Comparison of ENCODE assay signal across 9 cellular contexts in genomic region chr17:75010683-75011406, GRCh38. TPM values are rescaled to one million over a fixed set of nuclear protein-coding genes. Genes with fewer than 3 reads are reported as not detected.
A peak's percentile ranks its signal among the peaks of the same experiment; 100 is the strongest.
DNase-seq lines count a peak whose midpoint lies in the region; ATAC-seq, FAIRE-seq and TF ChIP-seq lines count a peak whose summit lies in the region.
"Had no signal": no experiment of that assay in that cellular context is flagged by ENCODE, and none has a peak within 500 bp of the region (broad histone marks: within the 10 kb centered on the region; RNA-seq: fewer than 3 reads in every experiment).

No MANE protein-coding gene starts in this region.

- H3K27me3 Mint-ChIP-seq in activated T-cell treated with anti-CD3 and anti-CD28 coated beads, Interleukin-2, amount 50 U/mL, for 4 hours (ENCODE audit: low read depth), result no peaks in the 10 kb centered on the region

- no peaks in the 10 kb centered on the region for H4K20me1 ChIP-seq in osteoblast (ENCODE audit: insufficient read depth, low read length)

- H3K27me3 ChIP-seq in osteoblast (ENCODE audit: insufficient read depth, low read length), result no peaks in the 10 kb centered on the region
- H3K27me3 ChIP-seq: right lobe of liver had no signal

- no peak for ATAC-seq in activated T-cell treated with anti-CD3 and anti-CD28 coated beads, Interleukin-2, amount 50 U/mL, for 4 hours
- ATAC-seq in esophagus mucosa, result peak; percentile 22
- ATAC-seq in GM21447 (IDR thresholded peaks at IDR 0.05; ENCODE audit: unreplicated experiment), result no peak

- H3K4me1 ChIP-seq in osteoblast (ENCODE audit: insufficient read depth, low read length), result peaks cover 21% of the 10 kb centered on the region

- TF ChIP-seq POLR2A in GM12892 (IDR thresholded peaks at IDR 0.05; ENCODE audit: low read depth, low read length), result no peak

- no peak for DNase-seq in activated T-cell treated with anti-CD3 and anti-CD28 coated beads, Interleukin-2, amount 50 U/mL, for 4 hours
- DNase-seq in activated T-cell treated with anti-CD3 and anti-CD28 coated beads, Interleukin-2, amount 50 U/mL, for 1 hour, result no peak
- DNase-seq in RWPE1 (ENCODE audit: low spot score) (peak; percentile 44), osteoblast (ENCODE audit: insufficient read length, low spot score, missing footprints) (no peak), T-helper 9 cell (no peak), GM12892 (ENCODE audit: insufficient read length) (no peak)

- H3K36me3 ChIP-seq in osteoblast (ENCODE audit: insufficient read depth, low read length), result no peaks in the 10 kb centered on the region
- H3K36me3 ChIP-seq: right lobe of liver had no signal

- no peak for FAIRE-seq in GM12892 (lab: Jason Lieb, UNC)

- peak overlapping the region; percentile 37 for H3K4me3 Mint-ChIP-seq in activated T-cell treated with anti-CD3 and anti-CD28 coated beads, Interleukin-2, amount 50 U/mL, for 4 hours

- no peaks in the 10 kb centered on the region for H3K9me3 Mint-ChIP-seq in activated T-cell treated with anti-CD3 and anti-CD28 coated beads, Interleukin-2, amount 50 U/mL, for 4 hours

- CTCF ChIA-PET in RWPE1 (lab: Yijun Ruan, JAX), result interaction anchor here (0.5 to 3.6 kb wide), 10 partner anchors 9 to 220 kb away, joined by 3 to 35 read pairs (median 6); no protein-coding TSS in a partner anchor

- no peak overlapping the region for H3K4me3 ChIP-seq in osteoblast (ENCODE audit: insufficient read depth, low read length)
- H3K4me3 ChIP-seq: right lobe of liver had no signal

- H3K9me3 ChIP-seq in osteoblast (ENCODE audit: low read depth, low read length), result no peaks in the 10 kb centered on the region
- H3K9me3 ChIP-seq: right lobe of liver had no signal

- H3K4me1 Mint-ChIP-seq in activated T-cell treated with anti-CD3 and anti-CD28 coated beads, Interleukin-2, amount 50 U/mL, for 4 hours (ENCODE audit: low read depth), result peaks cover 34% of the 10 kb centered on the region

- H3K79me2 ChIP-seq in osteoblast (ENCODE audit: insufficient read depth, low read length), result peaks cover 22% of the 10 kb centered on the region

- H3K36me3 Mint-ChIP-seq in activated T-cell treated with anti-CD3 and anti-CD28 coated beads, Interleukin-2, amount 50 U/mL, for 4 hours (ENCODE audit: insufficient read depth), result peaks cover 13% of the 10 kb centered on the region

- POLR2A ChIA-PET in RWPE1 (lab: Yijun Ruan, JAX; ENCODE audit: low non-redundant PET), result interaction anchor here (1.3 kb wide), 1 partner anchor 12 kb away, joined by 3 read pairs; no protein-coding TSS in a partner anchor

- H2AFZ ChIP-seq in osteoblast (ENCODE audit: low read length), result no peak overlapping the region

- H3K27ac ChIP-seq in RWPE1 (peak overlapping the region; percentile 41), osteoblast (ENCODE audit: low read depth, low read length) (peak overlapping the region; percentile 60)

- peak overlapping the region; percentile 100 for H3K4me2 ChIP-seq in osteoblast (ENCODE audit: insufficient read depth, low read length)

- TF ChIP-seq CTCF in RWPE1 (conservative IDR thresholded peaks at IDR 0.05; ENCODE audit: low read depth), result no peak
- TF ChIP-seq CTCF in osteoblast (IDR thresholded peaks at IDR 0.05; ENCODE audit: extremely low read depth, low read depth, low read length), result no peak

RNA-seq across cellular contexts. Expression of gene MRPL58, which starts 1.6 kb away (rescaled TPM):
- total RNA-seq in activated T-cell treated with anti-CD3 and anti-CD28 coated beads, Interleukin-2, amount 50 U/mL, for 4 hours, result 10 to 100 TPM; 70.8 to 82.5 (median 81.1) TPM
- total RNA-seq in esophagus mucosa, result 47.8 TPM
- total RNA-seq in osteoblast, result 21.2 and 23.5 TPM in 2 replicates
- polyA plus RNA-seq in GM12892 (2012; ENCODE audit: missing spikeins), result 40.0 TPM

RNA-seq across cellular contexts. Expression of gene CDR2L, which starts 23.4 kb away (rescaled TPM):
- 1 to 10 TPM in 2 of 3 donors, under 1 TPM in 1; 0.84 to 1.3 (median 1.0) TPM for total RNA-seq in activated T-cell treated with anti-CD3 and anti-CD28 coated beads, Interleukin-2, amount 50 U/mL, for 4 hours
- total RNA-seq in esophagus mucosa (2.7 TPM), osteoblast (15.9 and 16.6 TPM in 2 replicates)
- polyA plus RNA-seq in GM12892 (2012; ENCODE audit: missing spikeins), result not detected

RNA-seq across cellular contexts. Expression of gene ATP5PD, which starts 35.9 kb away (rescaled TPM):
- total RNA-seq in activated T-cell treated with anti-CD3 and anti-CD28 coated beads, Interleukin-2, amount 50 U/mL, for 4 hours, result 100 to 1,000 TPM; 128 to 158 (median 147) TPM
- total RNA-seq in esophagus mucosa (314 TPM), osteoblast (240 and 278 TPM in 2 replicates)
- 366 TPM for polyA plus RNA-seq in GM12892 (2012; ENCODE audit: missing spikeins)

RNA-seq across cellular contexts. Expression of gene KCTD2, which starts 36.2 kb away (rescaled TPM):
- 10 to 100 TPM; 18.5 to 23.9 (median 22.2) TPM for total RNA-seq in activated T-cell treated with anti-CD3 and anti-CD28 coated beads, Interleukin-2, amount 50 U/mL, for 4 hours
- total RNA-seq in esophagus mucosa, result 13.2 TPM
- total RNA-seq in osteoblast, result 19.7 and 20.3 TPM in 2 replicates
- polyA plus RNA-seq in GM12892 (2012; ENCODE audit: missing spikeins), result 9.9 TPM

RNA-seq across cellular contexts. Expression of gene HID1, which starts 38.3 kb away (rescaled TPM):
- total RNA-seq in activated T-cell treated with anti-CD3 and anti-CD28 coated beads, Interleukin-2, amount 50 U/mL, for 4 hours, result 1 to 10 TPM; 1.3 to 2.1 (median 2.0) TPM
- total RNA-seq in esophagus mucosa, result 3.1 TPM
- total RNA-seq in osteoblast, result 0.36 TPM in 1 of 2 replicates, not detected in the other
- polyA plus RNA-seq in GM12892 (2012; ENCODE audit: missing spikeins), result 0.49 TPM
